In genomic region chr12:70660620-70661219, GRCh38 we compare ENCODE assay signal across 11 cellular contexts. TPM values are rescaled to one million over a fixed set of nuclear protein-coding genes. Genes with fewer than 3 reads are reported as not detected.
DNase-seq lines count a peak whose midpoint lies in the region; ATAC-seq, FAIRE-seq and TF ChIP-seq lines count a peak whose summit lies in the region.
"Had no signal": no experiment of that assay in that cellular context is flagged by ENCODE, and none has a peak within 500 bp of the region (broad histone marks: within the 10 kb centered on the region; RNA-seq: fewer than 3 reads in every experiment).

No MANE protein-coding gene starts in this region.

- H3K27me3 Mint-ChIP-seq in astrocyte (ENCODE audit: low read depth, unreplicated experiment): no peaks in the 10 kb centered on the region

- DNase-seq in AG10803 (ENCODE audit: low read depth): peak; percentile 88
- DNase-seq in HUDEP-2 (lab: John Stamatoyannopoulos, UW; ENCODE audit: unreplicated experiment in 76 of 76): peak in 69 of 76 experiments; percentile 6 to 90 (median 56)
- peak; percentile 99 for DNase-seq in astrocyte (ENCODE audit: low read depth)
- DNase-seq in kidney epithelial cell (ENCODE audit: low read depth): peak; percentile 93
- no peak for DNase-seq in activated CD8-positive, alpha-beta memory T cell treated with anti-CD3 and anti-CD28 coated beads for 24 hours
- no peak for DNase-seq in 8988T
- no peak for DNase-seq in NCI-H446 (lab: John Stamatoyannopoulos, UW)
- DNase-seq: activated T-cell treated with anti-CD3 and anti-CD28 coated beads, Interleukin-2, amount 50 U/mL, for 48 hours; SHP77 had no signal

- peak overlapping the region; percentile 98 for H3K27ac ChIP-seq in astrocyte (ENCODE audit: low read depth, low read length)
- H3K27ac ChIP-seq: uterus had no signal

- H3K4me2 ChIP-seq in astrocyte (ENCODE audit: low read length): peak overlapping the region; percentile 60

- peak; percentile 65 for FAIRE-seq in astrocyte (lab: Jason Lieb, UNC)

- no peak overlapping the region for H2AFZ ChIP-seq in astrocyte (ENCODE audit: low read depth, low read length)

- peak overlapping the region; percentile 96 for H3K27ac Mint-ChIP-seq in astrocyte (ENCODE audit: unreplicated experiment)

- peak overlapping the region; percentile 61 for H3K9ac ChIP-seq in astrocyte (ENCODE audit: low read length)

- peaks cover 2% of the 10 kb centered on the region for H3K36me3 Mint-ChIP-seq in astrocyte (ENCODE audit: low read depth, unreplicated experiment)

- H3K9me3 Mint-ChIP-seq in astrocyte (ENCODE audit: unreplicated experiment): peaks cover 3% of the 10 kb centered on the region

- H3K4me3 ChIP-seq in AG10803 (ENCODE audit: low read length): no peak overlapping the region
- no peak overlapping the region for H3K4me3 ChIP-seq in astrocyte (ENCODE audit: insufficient read depth, low read depth, low read length)
- no peak overlapping the region for H3K4me3 ChIP-seq in kidney epithelial cell (ENCODE audit: low read depth, low read length)
- H3K4me3 ChIP-seq: uterus had no signal

- H3K4me1 Mint-ChIP-seq in astrocyte (ENCODE audit: low read depth, unreplicated experiment): peaks cover 37% of the 10 kb centered on the region

- peaks cover 33% of the 10 kb centered on the region for H3K4me1 ChIP-seq in astrocyte (ENCODE audit: insufficient read depth, low read length)
- H3K4me1 ChIP-seq: uterus had no signal

- peak overlapping the region; percentile 35 for H3K4me3 Mint-ChIP-seq in astrocyte (ENCODE audit: unreplicated experiment)

- no peak for ATAC-seq in HG02981 (IDR thresholded peaks at IDR 0.05; ENCODE audit: unreplicated experiment)

- H3K36me3 ChIP-seq in astrocyte (ENCODE audit: insufficient read depth, low read length): no peaks in the 10 kb centered on the region
- H3K36me3 ChIP-seq in kidney epithelial cell (ENCODE audit: control insufficient read depth, insufficient read depth, low read length): no peaks in the 10 kb centered on the region
- H3K36me3 ChIP-seq: uterus had no signal

- H3K9me3 ChIP-seq in astrocyte (ENCODE audit: insufficient read depth, low read depth, low read length): no peaks in the 10 kb centered on the region
- H3K9me3 ChIP-seq: uterus had no signal

- H3K27me3 ChIP-seq in astrocyte (ENCODE audit: insufficient read depth, low read length) (no peaks in the 10 kb centered on the region), kidney epithelial cell (ENCODE audit: control insufficient read depth, insufficient read depth, low read length) (no peaks in the 10 kb centered on the region)
- H3K27me3 ChIP-seq: uterus had no signal

- TF ChIP-seq CTCF in AG10803 (conservative IDR thresholded peaks at IDR 0.05; ENCODE audit: low read length) (no peak), astrocyte (IDR thresholded peaks at IDR 0.05; ENCODE audit: insufficient read depth, low read depth, low read length) (no peak), kidney epithelial cell (IDR thresholded peaks at IDR 0.05; ENCODE audit: insufficient read depth, low read length, poor library complexity, severe bottlenecking) (no peak)

- H3K79me2 ChIP-seq in astrocyte (ENCODE audit: insufficient read depth, low read length): no peaks in the 10 kb centered on the region

- no peaks in the 10 kb centered on the region for H4K20me1 ChIP-seq in astrocyte (ENCODE audit: insufficient read depth, low read length)

RNA-seq across cellular contexts. Expression of gene PTPRB, which starts 23.5 kb away (rescaled TPM):
- total RNA-seq in astrocyte (2.2 and 2.5 TPM in 2 replicates), kidney epithelial cell (4.5 and 4.7 TPM in 2 replicates)

Comparison
In these comparisons a context has a peak if more than half of its experiments do, and no peak if none do; other contexts are left out.
1. DNase-seq: peak in AG10803 (single experiment), HUDEP-2 (69 of 76), astrocyte (single experiment) and kidney epithelial cell (single experiment); none in activated CD8-positive, alpha-beta memory T cell treated with anti-CD3 and anti-CD28 coated beads for 24 hours (single experiment), 8988T (single experiment) and NCI-H446 (0 of 2).